Comparison of ENCODE assay signal across 8 cellular contexts in genomic region chr9:2018162-2018643, GRCh38. TPM values are rescaled to one million over a fixed set of nuclear protein-coding genes. Genes with fewer than 3 reads are reported as not detected.
DNase-seq lines count a peak whose midpoint lies in the region; ATAC-seq, FAIRE-seq and TF ChIP-seq lines count a peak whose summit lies in the region.

No MANE protein-coding gene starts in this region.

- peaks cover 30% of the 10 kb centered on the region for H3K79me1 ChIP-seq in trophoblast cell (ENCODE audit: low read length)

- H3K14ac ChIP-seq in trophoblast cell (ENCODE audit: low read length): no peak overlapping the region

- no peak for ATAC-seq in HG03280 (IDR thresholded peaks at IDR 0.05; ENCODE audit: unreplicated experiment)

- 0 out of 2 replicates have a peak overlapping the region, but pooled peaks have one; percentile 68 for H3K27ac ChIP-seq in SJSA1
- H3K27ac ChIP-seq in trophoblast cell (ENCODE audit: low read depth, low read length): peak overlapping the region; percentile 67

- H2BK12ac ChIP-seq in trophoblast cell (ENCODE audit: low read length): no peak overlapping the region

- no peaks in the 10 kb centered on the region for H3K4me1 ChIP-seq in SJSA1 (replicated peaks)
- H3K4me1 ChIP-seq in trophoblast cell (ENCODE audit: control insufficient read depth in 1 of 2, insufficient read depth in 2 of 2, low read length in 2 of 2): peaks cover 6 to 8% of the 10 kb centered on the region in 2 experiments

- H4K91ac ChIP-seq in trophoblast cell (ENCODE audit: low read depth, low read length): peak overlapping the region; percentile 81

- peaks cover 27% of the 10 kb centered on the region for H3K79me2 ChIP-seq in trophoblast cell (ENCODE audit: control insufficient read depth, insufficient read depth, low read length, poor library complexity)

- H3K9ac ChIP-seq in trophoblast cell (ENCODE audit: low read length): peak overlapping the region; percentile 15

- WGBS in trophoblast cell (ENCODE audit: extremely low coverage, insufficient coverage, insufficient read length): no CpG with 5 or more reads among the region's 7 CpGs

- peak overlapping the region; percentile 26 for H3K18ac ChIP-seq in trophoblast cell (ENCODE audit: low read length)

- no peak for TF ChIP-seq POLR2A in GM12891 (IDR thresholded peaks at IDR 0.05; ENCODE audit: low read depth, low read length)

- DNase-seq in GM12891 (ENCODE audit: insufficient read length, low spot score): no peak
- no peak for DNase-seq in SJSA1 (ENCODE audit: low read depth in 1 of 2, low spot score in 2 of 2)
- no peak for DNase-seq in epithelial cell of proximal tubule (ENCODE audit: low read depth)
- peak in 1 of 2 donors; percentile 40 for DNase-seq in trophoblast cell
- DNase-seq in DMS153 (lab: John Stamatoyannopoulos, UW): no peak
- no peak for DNase-seq in NCI-H1694 (lab: John Stamatoyannopoulos, UW)
- DNase-seq in RCC 7860 (ENCODE audit: low spot score): no peak

- peak overlapping the region; percentile 88 for H3K4me2 ChIP-seq in trophoblast cell (ENCODE audit: low read length)

- H4K8ac ChIP-seq in trophoblast cell (ENCODE audit: low read depth, low read length): peak overlapping the region; percentile 9

- H4K12ac ChIP-seq in trophoblast cell (ENCODE audit: low read depth, low read length): no peak overlapping the region

- no peak overlapping the region for H2AK5ac ChIP-seq in trophoblast cell (ENCODE audit: low read length)

- FAIRE-seq in GM12891 (lab: Jason Lieb, UNC): peak; percentile 55
- no peak for FAIRE-seq in RCC 7860 (lab: Jason Lieb, UNC)

- H3K9me3 ChIP-seq in SJSA1 (replicated peaks) (no peaks in the 10 kb centered on the region), trophoblast cell (ENCODE audit: insufficient read depth, low read depth, low read length) (no peaks in the 10 kb centered on the region)

- H2BK5ac ChIP-seq in trophoblast cell (ENCODE audit: low read depth, low read length, poor library complexity): peak overlapping the region; percentile 9

- H3K4me3 ChIP-seq in SJSA1: peak overlapping the region; percentile 60
- peak overlapping the region; percentile 96 for H3K4me3 ChIP-seq in epithelial cell of proximal tubule (ENCODE audit: low read depth, low read length)
- peak overlapping the region; percentile 97 for H3K4me3 ChIP-seq in trophoblast cell (ENCODE audit: low read depth, low read length)

- H2BK120ac ChIP-seq in trophoblast cell (ENCODE audit: insufficient read depth, low read length, poor library complexity): peak overlapping the region; percentile 40

- H3K36me3 ChIP-seq in SJSA1 (peaks cover 5% of the 10 kb centered on the region; the same call in 1 of the 2 replicates), trophoblast cell (ENCODE audit: control insufficient read depth in 1 of 2, insufficient read depth in 2 of 2, low read length in 2 of 2) (no peaks in the 10 kb centered on the region)

- peak overlapping the region; percentile 23 for H3K4ac ChIP-seq in trophoblast cell (ENCODE audit: low read depth, low read length)

- H2AFZ ChIP-seq in trophoblast cell (ENCODE audit: insufficient read depth, low read length, poor library complexity): no peak overlapping the region

- no peaks in the 10 kb centered on the region for H3K27me3 ChIP-seq in SJSA1 (replicated peaks)
- H3K27me3 ChIP-seq in trophoblast cell (ENCODE audit: insufficient read depth, low read length): no peaks in the 10 kb centered on the region

- TF ChIP-seq CTCF in epithelial cell of proximal tubule (conservative IDR thresholded peaks at IDR 0.05; ENCODE audit: low read depth, low read length): no peak

- no peak overlapping the region for H3K23ac ChIP-seq in trophoblast cell (ENCODE audit: low read length)

TF ChIP-seq in GM12891, 5 proteins besides CTCF, POLR2A, EP300 and RAD21:
- TF ChIP-seq TAF1 (IDR thresholded peaks at IDR 0.05; ENCODE audit: low read depth, low read length) (no peak), SPI1 (IDR thresholded peaks at IDR 0.05; ENCODE audit: low read depth, low read length) (no peak), PAX5 (IDR thresholded peaks at IDR 0.05; ENCODE audit: insufficient read depth, low read length, severe bottlenecking) (no peak), POU2F2 (IDR thresholded peaks at IDR 0.05; ENCODE audit: low read depth, low read length) (no peak), POLR2AphosphoS5 (IDR thresholded peaks at IDR 0.05; ENCODE audit: low read depth, low read length) (0 out of 2 replicates have a peak, but pooled peaks have one; percentile 10)

RNA-seq across cellular contexts. Expression of gene SMARCA2, which starts 3.1 kb away (rescaled TPM):
- 219 TPM for polyA plus RNA-seq in GM12891 (2012; ENCODE audit: low read depth, missing spikeins)
- total RNA-seq in SJSA1 (2014; rRNA removed; shearing (Covaris generic)): 28.0 and 39.9 TPM in 2 replicates
- 30.4 and 31.6 TPM in 2 replicates for total RNA-seq in epithelial cell of proximal tubule
- 70.8 and 75.1 TPM in 2 replicates for polyA plus RNA-seq in trophoblast cell (2013)
